37 cellular contexts compared by ENCODE assay signal in genomic region chr3:184077881-184078280, GRCh38. TPM values are rescaled to one million over a fixed set of nuclear protein-coding genes. Genes with fewer than 3 reads are reported as not detected.
"Had no signal": no experiment of that assay in that cellular context is flagged by ENCODE, and none has a peak within 500 bp of the region (broad histone marks: within the 10 kb centered on the region; RNA-seq: fewer than 3 reads in every experiment).

No MANE protein-coding gene starts in this region.

- H3K4me3 Mint-ChIP-seq: activated B cell treated with CpG ODN at 0.5 μM for 24 hours; activated naive CD8-positive, alpha-beta T cell treated with anti-CD3 and anti-CD28 coated beads, Interleukin-2, amount 10 ng/mL, durations not matched to agents 7 days and 5 days; activated T-cell treated with anti-CD3 and anti-CD28 coated beads, Interleukin-2, amount 50 U/mL, for 4 hours; central memory CD8-positive, alpha-beta T cell; effector memory CD8-positive, alpha-beta T cell; stimulated activated memory B cell treated with anti-CD40 and anti-IgM and Interleukin-4, amounts not matched to agents 10 μg/mL and 1 μg/mL and 100 μg/mL, for 72 hours had no signal

- H3K9me3 ChIP-seq: breast epithelium, colonic mucosa, esophagus squamous epithelium, gastrocnemius medialis, lower lobe of right lung, sigmoid colon, stomach, transverse colon, vagina had no signal

- H3K9me3 Mint-ChIP-seq: activated B cell treated with CpG ODN at 0.5 μM for 24 hours; activated T-cell treated with anti-CD3 and anti-CD28 coated beads, Interleukin-2, amount 50 U/mL, for 4 hours; activated T-helper 2 cell treated with anti-CD3 and anti-CD28 coated beads, Interferon-gamma antibody, Interleukin-2, Interleukin-4, amounts not matched to agents 10 μg/mL and 5 μg/mL and 100 μg/mL, durations not matched to agents 14 hours and 24 hours and 36 hours; central memory CD8-positive, alpha-beta T cell; effector memory CD8-positive, alpha-beta T cell; stimulated activated memory B cell treated with anti-CD40 and anti-IgM and Interleukin-4, amounts not matched to agents 10 μg/mL and 1 μg/mL and 100 μg/mL, for 72 hours had no signal

- H3K4me1 Mint-ChIP-seq: activated B cell treated with CpG ODN at 0.5 μM for 24 hours; activated naive CD8-positive, alpha-beta T cell treated with anti-CD3 and anti-CD28 coated beads, Interleukin-2, amount 10 ng/mL, durations not matched to agents 7 days and 5 days; central memory CD8-positive, alpha-beta T cell; naive B cell; stimulated activated memory B cell treated with anti-CD40 and anti-IgM and Interleukin-4, amounts not matched to agents 10 μg/mL and 1 μg/mL and 100 μg/mL, for 72 hours had no signal

- H3K27ac ChIP-seq: breast epithelium, colonic mucosa, dorsolateral prefrontal cortex, esophagus squamous epithelium, gastrocnemius medialis, lower lobe of right lung, sigmoid colon, stomach, transverse colon, vagina had no signal

- H3K4me3 ChIP-seq: breast epithelium, colonic mucosa, dorsolateral prefrontal cortex, esophagus squamous epithelium, gastrocnemius medialis, lower lobe of right lung, sigmoid colon, smooth muscle cell, stomach, transverse colon, vagina had no signal

- H3K4me2 ChIP-seq: smooth muscle cell had no signal

- H3K27me3 Mint-ChIP-seq: central memory CD8-positive, alpha-beta T cell had no signal

- H3K4me1 ChIP-seq: breast epithelium, colonic mucosa, esophagus squamous epithelium, gastrocnemius medialis, lower lobe of right lung, sigmoid colon, stomach, transverse colon, vagina had no signal

- H3K36me3 ChIP-seq: breast epithelium, colonic mucosa, esophagus squamous epithelium, gastrocnemius medialis, lower lobe of right lung, sigmoid colon, stomach, transverse colon, vagina had no signal

- DNase-seq: activated B cell treated with CpG ODN at 0.5 μM for 24 hours; activated CD4-positive, alpha-beta T cell treated with anti-CD3 and anti-CD28 coated beads for 4 hours; activated CD4-positive, alpha-beta T cell treated with anti-CD3 and anti-CD28 coated beads, Interleukin-2, amount 50 U/mL, for 48 hours; activated CD8-positive, alpha-beta memory T cell treated with anti-CD3 and anti-CD28 coated beads, Interleukin-2, amount 50 U/mL, for 48 hours; activated naive CD4-positive, alpha-beta T cell; activated naive CD8-positive, alpha-beta T cell treated with anti-CD3 and anti-CD28 coated beads, Interleukin-2, amount 10 ng/mL, durations not matched to agents 7 days and 5 days; activated T-cell treated with anti-CD3 and anti-CD28 coated beads, Interleukin-2, amount 50 U/mL, for 4 hours; amniotic stem cell; colonic mucosa; dorsolateral prefrontal cortex; effector memory CD8-positive, alpha-beta T cell; esophagus squamous epithelium; gastrocnemius medialis; hippocampal formation; left colon; lower lobe of right lung; naive B cell; posterior cingulate gyrus; sigmoid colon; stimulated activated CD4-positive, alpha-beta T cell treated with anti-CD3 and anti-CD28 coated beads, Interleukin-15, amount 100 ng/mL, for 24 hours; stomach; T1000; transverse colon had no signal

- H3K36me3 Mint-ChIP-seq: activated naive CD8-positive, alpha-beta T cell treated with anti-CD3 and anti-CD28 coated beads, Interleukin-2, amount 10 ng/mL, durations not matched to agents 7 days and 5 days; naive B cell; stimulated activated memory B cell treated with anti-CD40 and anti-IgM and Interleukin-4, amounts not matched to agents 10 μg/mL and 1 μg/mL and 100 μg/mL, for 72 hours had no signal

- H3K27ac Mint-ChIP-seq: activated B cell treated with CpG ODN at 0.5 μM for 24 hours; activated naive CD8-positive, alpha-beta T cell treated with anti-CD3 and anti-CD28 coated beads, Interleukin-2, amount 10 ng/mL, durations not matched to agents 7 days and 5 days; activated T-helper 2 cell treated with anti-CD3 and anti-CD28 coated beads, Interferon-gamma antibody, Interleukin-2, Interleukin-4, amounts not matched to agents 10 μg/mL and 5 μg/mL and 100 μg/mL, durations not matched to agents 14 hours and 24 hours and 36 hours; effector memory CD8-positive, alpha-beta T cell; naive B cell; stimulated activated memory B cell treated with anti-CD40 and anti-IgM and Interleukin-4, amounts not matched to agents 10 μg/mL and 1 μg/mL and 100 μg/mL, for 72 hours had no signal

- H3K27me3 ChIP-seq: breast epithelium, colonic mucosa, dorsolateral prefrontal cortex, gastrocnemius medialis, sigmoid colon, stomach, transverse colon, vagina had no signal

RNA-seq across cellular contexts. Expression of gene HTR3E, which starts 19.0 kb away (rescaled TPM):
- total RNA-seq: activated B cell treated with CpG ODN at 0.5 μM for 24 hours; activated CD8-positive, alpha-beta memory T cell treated with anti-CD3 and anti-CD28 coated beads for 36 hours; activated naive CD8-positive, alpha-beta T cell treated with anti-CD3 and anti-CD28 coated beads, Interleukin-2, amount 10 ng/mL, durations not matched to agents 7 days and 5 days; activated T-cell treated with anti-CD3 and anti-CD28 coated beads, Interleukin-2, amount 50 U/mL, for 4 hours; activated T-helper 2 cell treated with anti-CD3 and anti-CD28 coated beads, Interferon-gamma antibody, Interleukin-2, Interleukin-4, amounts not matched to agents 10 μg/mL and 5 μg/mL and 100 μg/mL, durations not matched to agents 14 hours and 24 hours and 36 hours; breast epithelium; dorsolateral prefrontal cortex; esophagus squamous epithelium; gastrocnemius medialis; lower lobe of right lung; mesenteric fat pad; mucosa of gallbladder; omental fat pad; renal cortical epithelial cell; sigmoid colon; smooth muscle cell; stomach; temporal lobe; vagina had no signal
- polyA plus RNA-seq: keratinocyte, neural cell, smooth muscle cell, stomach had no signal

RNA-seq across cellular contexts. Expression of gene HTR3C, which starts 25.0 kb away (rescaled TPM):
- total RNA-seq: activated B cell treated with CpG ODN at 0.5 μM for 24 hours; activated CD8-positive, alpha-beta memory T cell treated with anti-CD3 and anti-CD28 coated beads for 36 hours; activated naive CD8-positive, alpha-beta T cell treated with anti-CD3 and anti-CD28 coated beads, Interleukin-2, amount 10 ng/mL, durations not matched to agents 7 days and 5 days; activated T-cell treated with anti-CD3 and anti-CD28 coated beads, Interleukin-2, amount 50 U/mL, for 4 hours; activated T-helper 2 cell treated with anti-CD3 and anti-CD28 coated beads, Interferon-gamma antibody, Interleukin-2, Interleukin-4, amounts not matched to agents 10 μg/mL and 5 μg/mL and 100 μg/mL, durations not matched to agents 14 hours and 24 hours and 36 hours; breast epithelium; colonic mucosa; dorsolateral prefrontal cortex; esophagus squamous epithelium; gastrocnemius medialis; left colon; mesenteric fat pad; renal cortical epithelial cell; sigmoid colon; smooth muscle cell; stomach; temporal lobe; vagina had no signal
- polyA plus RNA-seq: keratinocyte, neural cell, smooth muscle cell, stomach had no signal

RNA-seq across cellular contexts. Expression of gene HTR3D, which starts 46.3 kb away (rescaled TPM):
- total RNA-seq: activated B cell treated with CpG ODN at 0.5 μM for 24 hours; activated CD8-positive, alpha-beta memory T cell treated with anti-CD3 and anti-CD28 coated beads for 36 hours; activated naive CD8-positive, alpha-beta T cell treated with anti-CD3 and anti-CD28 coated beads, Interleukin-2, amount 10 ng/mL, durations not matched to agents 7 days and 5 days; activated T-cell treated with anti-CD3 and anti-CD28 coated beads, Interleukin-2, amount 50 U/mL, for 4 hours; activated T-helper 2 cell treated with anti-CD3 and anti-CD28 coated beads, Interferon-gamma antibody, Interleukin-2, Interleukin-4, amounts not matched to agents 10 μg/mL and 5 μg/mL and 100 μg/mL, durations not matched to agents 14 hours and 24 hours and 36 hours; breast epithelium; colonic mucosa; dorsolateral prefrontal cortex; esophagus squamous epithelium; gastrocnemius medialis; left colon; lower lobe of right lung; mesenteric fat pad; mucosa of gallbladder; omental fat pad; sigmoid colon; smooth muscle cell; stomach; temporal lobe; transverse colon; vagina had no signal
- polyA plus RNA-seq: keratinocyte, neural cell, sigmoid colon, smooth muscle cell, stomach had no signal
